In genomic region chr22:34161724-34162123, GRCh38 we compare ENCODE assay signal across 25 cellular contexts.
DNase-seq lines count a peak whose midpoint lies in the region; ATAC-seq, FAIRE-seq and TF ChIP-seq lines count a peak whose summit lies in the region.
"Had no signal": no experiment of that assay in that cellular context is flagged by ENCODE, and none has a peak within 500 bp of the region (broad histone marks: within the 10 kb centered on the region; RNA-seq: fewer than 3 reads in every experiment).

No MANE protein-coding gene starts in this region.

- POLR2A ChIA-PET in HepG2 (lab: Yijun Ruan, JAX) = no interaction called here
- POLR2A ChIA-PET in activated CD4-positive, alpha-beta T cell treated with anti-CD3 and anti-CD28 coated beads, Interleukin-2, amount 10 ng/mL, durations not matched to agents 7 days and 5 days (lab: Charles Lee) = no interaction called here

- peaks cover 0 to 1% of the 10 kb centered on the region in 2 experiments; a peak in 2 of 5 replicates for H3K27me3 ChIP-seq in HepG2 (ENCODE audit: control insufficient read depth in 1 of 2, insufficient read depth in 2 of 2, low read length in 2 of 2)
- no peaks in the 10 kb centered on the region for H3K27me3 ChIP-seq in right lobe of liver
- H3K27me3 ChIP-seq in neural progenitor cell = peaks cover 15% of the 10 kb centered on the region
- H3K27me3 ChIP-seq: BE2C, BLaER1 had no signal

- TF ChIP-seq CTCF in HepG2 (CRISPR knock-in tag; IDR thresholded peaks at IDR 0.05) (no peak), right lobe of liver (IDR thresholded peaks at IDR 0.05) (no peak), neural progenitor cell (IDR thresholded peaks at IDR 0.05) (no peak)

- peaks cover 20% of the 10 kb centered on the region for H3K27me3 Mint-ChIP-seq in neural progenitor cell (ENCODE audit: insufficient read depth, low read depth)
- H3K27me3 Mint-ChIP-seq in activated CD4-positive, alpha-beta T cell treated with anti-CD3 and anti-CD28 coated beads, Interleukin-2, amount 10 ng/mL, durations not matched to agents 7 days and 5 days = no peaks in the 10 kb centered on the region
- H3K27me3 Mint-ChIP-seq: CD4-positive, CD25-positive, alpha-beta regulatory T cell; CD8-positive, alpha-beta memory T cell had no signal

- H3K4me3 Mint-ChIP-seq in neural progenitor cell = no peak overlapping the region
- H3K4me3 Mint-ChIP-seq in activated CD4-positive, alpha-beta T cell treated with anti-CD3 and anti-CD28 coated beads, Interleukin-2, amount 10 ng/mL, durations not matched to agents 7 days and 5 days = no peak overlapping the region
- H3K4me3 Mint-ChIP-seq: CD14-positive monocyte; CD4-positive, alpha-beta memory T cell; CD4-positive, CD25-positive, alpha-beta regulatory T cell; CD8-positive, alpha-beta memory T cell had no signal

- CTCF ChIA-PET in HepG2 (lab: Yijun Ruan, JAX; ENCODE audit: low intra/inter-chr PET ratio, low total read pairs) = no interaction called here
- CTCF ChIA-PET in activated CD4-positive, alpha-beta T cell treated with anti-CD3 and anti-CD28 coated beads, Interleukin-2, amount 10 ng/mL, durations not matched to agents 7 days and 5 days (lab: Charles Lee) = no interaction called here

- no peaks in the 10 kb centered on the region for H3K9me3 Mint-ChIP-seq in neural progenitor cell
- H3K9me3 Mint-ChIP-seq in activated CD4-positive, alpha-beta T cell treated with anti-CD3 and anti-CD28 coated beads, Interleukin-2, amount 10 ng/mL, durations not matched to agents 7 days and 5 days = peaks cover 14% of the 10 kb centered on the region

- intact Hi-C loops in HepG2 (cut with micrococcal nuclease; ENCODE audit: unreplicated experiment) (no loop called here), right lobe of liver (cut with DNase I) (no loop called here)

- H3K9ac ChIP-seq in HepG2 (ENCODE audit: insufficient read depth, low read depth, low read length) = no peak overlapping the region
- no peak overlapping the region for H3K9ac ChIP-seq in neural progenitor cell
- H3K9ac ChIP-seq: BLaER1 had no signal

- H3K79me2 ChIP-seq in HepG2 (ENCODE audit: insufficient read depth, low read length) = no peaks in the 10 kb centered on the region
- no peaks in the 10 kb centered on the region for H3K79me2 ChIP-seq in neural progenitor cell (ENCODE audit: low read depth)

- no peak for TF ChIP-seq RAD21 in HepG2 (CRISPR knock-in tag; IDR thresholded peaks at IDR 0.05)

- H3K36me3 ChIP-seq in HepG2 (replicated peaks in 1 of 2; ENCODE audit: control insufficient read depth in 1 of 2, insufficient read depth in 2 of 2, low read length in 2 of 2) (no peaks in the 10 kb centered on the region), right lobe of liver (no peaks in the 10 kb centered on the region), neural progenitor cell (no peaks in the 10 kb centered on the region)
- H3K36me3 ChIP-seq: BE2C, BLaER1 had no signal

- H3K9me3 ChIP-seq in HepG2 (ENCODE audit: low read length) (no peaks in the 10 kb centered on the region), right lobe of liver (no peaks in the 10 kb centered on the region), neural progenitor cell (ENCODE audit: low read depth) (no peaks in the 10 kb centered on the region)
- H3K9me3 ChIP-seq: BE2C, BLaER1 had no signal

- H3K27ac ChIP-seq in HepG2 (ENCODE audit: extremely low read length, insufficient read depth, low read length) = no peak overlapping the region
- no peak overlapping the region for H3K27ac ChIP-seq in right lobe of liver
- no peak overlapping the region for H3K27ac ChIP-seq in neural progenitor cell
- H3K27ac ChIP-seq: 22Rv1, BLaER1 had no signal

- no TSS peak for BruUV-seq in HepG2 (replicated peaks; lab: Mats Ljungman, UMichigan)

- H3K27ac Mint-ChIP-seq in neural progenitor cell = peak overlapping the region; percentile 18
- no peak overlapping the region for H3K27ac Mint-ChIP-seq in activated CD4-positive, alpha-beta T cell treated with anti-CD3 and anti-CD28 coated beads, Interleukin-2, amount 10 ng/mL, durations not matched to agents 7 days and 5 days
- H3K27ac Mint-ChIP-seq: CD14-positive monocyte; CD4-positive, alpha-beta memory T cell; CD4-positive, CD25-positive, alpha-beta regulatory T cell; CD8-positive, alpha-beta memory T cell had no signal

- H3K36me3 Mint-ChIP-seq in neural progenitor cell = no peaks in the 10 kb centered on the region
- H3K36me3 Mint-ChIP-seq in activated CD4-positive, alpha-beta T cell treated with anti-CD3 and anti-CD28 coated beads, Interleukin-2, amount 10 ng/mL, durations not matched to agents 7 days and 5 days (ENCODE audit: low read depth) = no peaks in the 10 kb centered on the region
- H3K36me3 Mint-ChIP-seq: CD14-positive monocyte; CD4-positive, alpha-beta memory T cell; CD4-positive, CD25-positive, alpha-beta regulatory T cell; CD8-positive, alpha-beta memory T cell had no signal

- H3K4me3 ChIP-seq in HepG2 (replicated peaks in 1 of 3; ENCODE audit: insufficient read depth in 1 of 3, low read depth in 2 of 3, low read length in 3 of 3) (no peak overlapping the region), right lobe of liver (no peak overlapping the region), neural progenitor cell (no peak overlapping the region)
- H3K4me3 ChIP-seq: BLaER1, GM12878 had no signal

- no peak for TF ChIP-seq EP300 in HepG2 (IDR thresholded peaks at IDR 0.05; ENCODE audit: low read depth in 2 of 2, low read length in 2 of 2)
- TF ChIP-seq EP300 in HepG2 (CRISPR knock-in tag; IDR thresholded peaks at IDR 0.05; ENCODE audit: borderline replicate concordance) = no peak

- no peak for DNase-seq in HepG2 (ENCODE audit: low spot score)
- no peak for DNase-seq in right lobe of liver
- DNase-seq in neural progenitor cell (ENCODE audit: low spot score) = no peak
- DNase-seq in islet precursor cell = no peak
- DNase-seq in activated CD4-positive, alpha-beta T cell treated with anti-CD3 and anti-CD28 coated beads, Interleukin-2, amount 10 ng/mL, durations not matched to agents 7 days and 5 days = no peak
- DNase-seq: ACHN; BE2C; C1 segment of cervical spinal cord; CD4-positive, alpha-beta memory T cell; CD4-positive, CD25-positive, alpha-beta regulatory T cell; CD8-positive, alpha-beta memory T cell; COR-L47; DMS 273 treated with DMSO at 0.1 percent for 48 hours; DMS153; DMS53; DMS79; DND-41; EL; GDM1 had no signal

- 0% methylated on average over 2 of the region's 2 CpGs for WGBS in HepG2 (ENCODE audit: low lambda C conversion rate)
- 24% methylated on average over 2 of the region's 2 CpGs for WGBS in right lobe of liver (ENCODE audit: insufficient coverage, low coverage, low lambda C conversion rate, missing lambda C conversion rate)

- H2AFZ ChIP-seq in HepG2 (ENCODE audit: low read length) = no peak overlapping the region
- no peak overlapping the region for H2AFZ ChIP-seq in neural progenitor cell (replicated peaks)

- peaks cover 29% of the 10 kb centered on the region for H3F3A ChIP-seq in neural progenitor cell (ENCODE audit: low read depth)

- H3K4me2 ChIP-seq in HepG2 (ENCODE audit: low read depth, low read length) (no peak overlapping the region), neural progenitor cell (peak overlapping the region; percentile 70)
- H3K4me2 ChIP-seq: BLaER1 had no signal

- peaks cover 42% of the 10 kb centered on the region for H3K4me1 Mint-ChIP-seq in neural progenitor cell
- no peaks in the 10 kb centered on the region for H3K4me1 Mint-ChIP-seq in activated CD4-positive, alpha-beta T cell treated with anti-CD3 and anti-CD28 coated beads, Interleukin-2, amount 10 ng/mL, durations not matched to agents 7 days and 5 days
- H3K4me1 Mint-ChIP-seq: CD14-positive monocyte; CD4-positive, alpha-beta memory T cell; CD4-positive, CD25-positive, alpha-beta regulatory T cell; CD8-positive, alpha-beta memory T cell had no signal

- no peak for FAIRE-seq in HepG2 (lab: Jason Lieb, UNC)
- FAIRE-seq: GM12878, GM12892, GM18507 had no signal

- H3K4me1 ChIP-seq in HepG2 (ENCODE audit: insufficient read depth, low read length) (no peaks in the 10 kb centered on the region), right lobe of liver (no peaks in the 10 kb centered on the region), neural progenitor cell (peaks cover 34% of the 10 kb centered on the region)
- H3K4me1 ChIP-seq: BE2C, BLaER1 had no signal

- ATAC-seq in HepG2 = no peak
- ATAC-seq in right lobe of liver = no peak
- ATAC-seq: GM12878 had no signal

- H4K20me1 ChIP-seq in HepG2 (ENCODE audit: insufficient read depth, low read length) = no peaks in the 10 kb centered on the region
- peaks cover 9% of the 10 kb centered on the region for H4K20me1 ChIP-seq in neural progenitor cell (ENCODE audit: low read depth)
- H4K20me1 ChIP-seq: BLaER1 had no signal

- in situ Hi-C loops in HepG2 (cut with HindIII; ENCODE audit: extremely low pct_ligation_motif_present, low pct_unique_long_range_greater_than_20kb) = no loop called here

- TF ChIP-seq POLR2A in HepG2 (IDR thresholded peaks at IDR 0.05; ENCODE audit: insufficient read depth in 1 of 2, low read depth in 2 of 2, low read length in 2 of 2) (no peak), right lobe of liver (IDR thresholded peaks at IDR 0.05) (no peak)

TF ChIP-seq in HepG2, 621 proteins besides CTCF, POLR2A, EP300 and RAD21:
- TF ChIP-seq MAFF (IDR thresholded peaks at IDR 0.05; ENCODE audit: low read depth, low read length) = peak; percentile 54
- TF ChIP-seq MAFK (conservative IDR thresholded peaks at IDR 0.05 in 1 of 2, IDR thresholded peaks at IDR 0.05 in 1 of 2; ENCODE audit: low read length in 2 of 2) = peak; percentile 45 to 74; a peak in 3 of 4 replicates
- TF ChIP-seq KLF16 (CRISPR knock-in tag; IDR thresholded peaks at IDR 0.05) = no peak
